Comparison of ENCODE assay signal across 9 cellular contexts in the genomic region with DNA sequence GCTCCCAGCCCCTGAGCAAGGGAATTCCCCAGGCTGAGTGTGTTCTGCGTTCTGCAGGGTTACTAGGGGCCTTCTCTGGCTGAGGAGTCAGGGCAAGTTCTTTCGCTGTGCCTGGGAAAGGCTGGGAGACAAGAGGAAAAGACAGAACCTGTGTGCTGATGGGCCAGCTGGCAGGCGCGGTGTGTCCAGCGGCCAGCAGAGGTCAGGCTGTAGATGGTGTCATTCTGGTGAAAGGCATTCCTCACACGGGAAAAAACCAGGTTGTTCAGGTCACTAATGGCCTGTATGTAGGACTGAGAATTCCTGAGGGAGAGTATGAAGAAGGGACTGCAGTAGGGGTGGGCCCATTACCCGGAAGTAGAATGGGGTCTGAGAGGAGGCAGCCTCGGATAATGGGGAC. TPM values are rescaled to one million over a fixed set of nuclear protein-coding genes. Genes with fewer than 3 reads are reported as not detected.
DNase-seq lines count a peak whose midpoint lies in the region; FAIRE-seq and TF ChIP-seq lines count a peak whose summit lies in the region.
"Not testable (repeated sequence)": the region's sequence is repeated elsewhere in the genome, so short reads cannot be mapped to it uniquely, and the experiment has no call there.
"Had no signal": no experiment of that assay in that cellular context is flagged by ENCODE, and none has a peak within 500 bp of the region (broad histone marks: within the 10 kb centered on the region; RNA-seq: fewer than 3 reads in every experiment).

No MANE protein-coding gene starts in this region.

- not testable (repeated sequence) for H3K9me2 ChIP-seq in GM23248 (ENCODE audit: insufficient read depth)

- in situ Hi-C loops in GM23248 (cut with MboI), result not testable (repeated sequence)

- 14 to 15% methylated on average over 8 of the region's 8 CpGs for WGBS in GM23248 (ENCODE audit: low coverage in 1 of 2, low lambda C conversion rate in 2 of 2, missing lambda C conversion rate in 2 of 2), 2 experiments
- WGBS in small intestine, 3 donors, result 14 to 30% (median 22%) methylated on average over 8 of the region's 8 CpGs

- not testable (repeated sequence) for H3K9ac ChIP-seq in GM23248

- H4K20me1 ChIP-seq in GM23248 (ENCODE audit: insufficient read depth), result not testable (repeated sequence)

- H3F3A ChIP-seq in GM23248 (ENCODE audit: insufficient read depth), result not testable (repeated sequence)

- H3K4me1 ChIP-seq in GM23248 (ENCODE audit: insufficient read depth); left ventricle myocardium inferior; small intestine (ENCODE audit: control insufficient read depth in 2 of 2, insufficient read depth in 1 of 2, low read depth in 1 of 2, low read length in 1 of 2): not testable (repeated sequence)

- not testable (repeated sequence) for H2AFZ ChIP-seq in GM23248

- not testable (repeated sequence) for H3K9me3 ChIP-seq in GM23248 (ENCODE audit: low read depth); left ventricle myocardium inferior (replicated peaks); small intestine (ENCODE audit: control insufficient read depth, low read depth)

- TF ChIP-seq CTCF in C4-2B (conservative IDR thresholded peaks at IDR 0.05) (peak; percentile 78), VCaP (conservative IDR thresholded peaks at IDR 0.05) (peak; percentile 67), left ventricle myocardium inferior (IDR thresholded peaks at IDR 0.05; ENCODE audit: borderline replicate concordance) (peak; percentile 53)

- H3K27me3 ChIP-seq in GM23248 (replicated peaks; ENCODE audit: insufficient read depth); left ventricle myocardium inferior (ENCODE audit: low read depth); small intestine (ENCODE audit: control insufficient read depth in 2 of 2, insufficient read depth in 2 of 2, low read length in 2 of 2): not testable (repeated sequence)

- intact Hi-C loops in left ventricle myocardium inferior (cut with micrococcal nuclease), result not testable (repeated sequence)

- H3K4me2 ChIP-seq in GM23248 (ENCODE audit: unreplicated experiment), result not testable (repeated sequence)

- DNase-seq in GM23248, result peak; percentile 1
- peak; percentile 41 for DNase-seq in NCI-H2029 treated with DMSO at 0.1 percent for 48 hours (lab: John Stamatoyannopoulos, UW)
- DNase-seq in dermis microvascular lymphatic vessel endothelial cell (ENCODE audit: low read depth in 2 of 2), result peak; percentile 4 to 30
- DNase-seq in left ventricle myocardium inferior, result not testable (repeated sequence)
- DNase-seq in lung microvascular endothelial cell (ENCODE audit: low read depth in 2 of 2), result peak; percentile 7 to 36
- peak; percentile 51 for DNase-seq in small intestine

- H3K79me2 ChIP-seq in GM23248 (ENCODE audit: insufficient read depth), result not testable (repeated sequence)

- not testable (repeated sequence) for FAIRE-seq in small intestine (lab: Jason Lieb, UNC)

- not testable (repeated sequence) for H3K4me3 ChIP-seq in GM23248; left ventricle myocardium inferior; small intestine (ENCODE audit: low read depth in 1 of 2, low read length in 2 of 2)

- not testable (repeated sequence) for H3K36me3 ChIP-seq in GM23248 (ENCODE audit: low read depth); left ventricle myocardium inferior; small intestine (ENCODE audit: control insufficient read depth in 2 of 2, insufficient read depth in 2 of 2, low read length in 2 of 2)

- not testable (repeated sequence) for H3K27ac ChIP-seq in C4-2B; GM23248; VCaP; left ventricle myocardium inferior (replicated peaks); small intestine (ENCODE audit: low read depth in 1 of 2, low read length in 1 of 2)

RNA-seq across cellular contexts. Expression of a gene that starts 6.4 kb away (rescaled TPM):
- not detected in 2 replicates for total RNA-seq in GM23248 (2014; rRNA removed; shearing (Covaris generic))
- polyA plus RNA-seq in GM23248 (2016; fragmentation: Nextera tagmentation; extraction: Ambion mirVana) (not detected in 2 replicates), small intestine (1 to 10 TPM in 1 of 3 donors, under 1 TPM in 1, not detected in 1; 0.09 to 3.6 TPM)
- total RNA-seq in dermis microvascular lymphatic vessel endothelial cell (not detected in 2 replicates), left ventricle myocardium inferior (not detected), lung microvascular endothelial cell (not detected in 2 replicates)
- polyA plus RNA-seq: CD14-positive monocyte had no signal
